In the genomic region with DNA sequence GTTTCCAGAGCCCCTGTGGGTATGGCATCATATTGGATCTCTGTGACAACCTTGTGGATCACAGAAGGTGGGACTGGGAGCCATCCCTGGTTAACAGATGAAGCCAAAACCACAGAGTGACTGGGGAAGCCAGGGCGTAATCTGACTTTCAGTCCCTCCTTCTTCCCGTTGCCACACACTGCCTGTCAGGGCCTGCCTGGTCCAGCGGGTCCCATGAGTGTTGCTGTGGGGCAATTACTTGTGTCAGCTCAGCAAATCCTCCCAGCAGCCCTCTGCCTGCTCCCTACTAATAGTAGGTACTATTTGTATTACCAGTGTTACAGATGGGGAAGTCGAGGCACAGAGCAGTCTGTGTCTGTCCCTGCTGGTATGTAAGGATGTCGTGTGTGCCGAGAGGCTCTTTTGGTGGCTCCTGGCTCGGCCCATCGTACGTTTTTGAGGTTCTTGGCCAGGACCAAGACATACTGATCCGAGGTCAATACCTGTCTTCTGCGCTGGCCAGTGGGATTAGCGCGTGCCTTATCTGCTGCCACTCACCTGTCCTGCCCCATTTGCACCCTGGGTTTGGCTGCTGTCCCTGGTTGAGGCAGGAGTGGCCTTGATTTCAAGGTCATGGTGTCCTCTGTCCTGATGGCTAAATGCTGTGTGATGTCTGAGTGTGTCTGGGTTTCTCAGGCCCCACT, we compare ENCODE assay signal across 1 cellular context.
TF ChIP-seq lines count a peak whose summit lies in the region.

No MANE protein-coding gene starts in this region.

TF ChIP-seq in A549, 52 proteins besides CTCF, POLR2A, EP300 and RAD21:
- no peak for TF ChIP-seq TFCP2L1 (CRISPR knock-in tag; IDR thresholded peaks at IDR 0.05)
- TF ChIP-seq MAFK (IDR thresholded peaks at IDR 0.05; ENCODE audit: partially characterized antibody): peak; percentile 1
